In genomic region chr3:10716964-10717363, GRCh38 we compare ENCODE assay signal across 29 cellular contexts.
"Had no signal": no experiment of that assay in that cellular context is flagged by ENCODE, and none has a peak within 500 bp of the region (broad histone marks: within the 10 kb centered on the region; RNA-seq: fewer than 3 reads in every experiment).

No MANE protein-coding gene starts in this region.

- H3K4me3 ChIP-seq: pancreas, prostate gland, right atrium auricular region, right lobe of liver, skin epidermis, smooth muscle cell, spleen, suprapubic skin, testis, tibial artery, transverse colon, upper lobe of right lung, uterus had no signal

- ATAC-seq: naive thymus-derived CD8-positive, alpha-beta T cell; natural killer cell treated with Interleukin-12 subunit alpha and Interleukin-12 subunit beta and Interleukin-15 and Interleukin-18, amount 100 ng/mL, for 72 hours; pancreas; right lobe of liver; stimulated activated memory B cell treated with anti-CD40 and anti-IgM and Interleukin-4, amounts not matched to agents 10 μg/mL and 1 μg/mL and 100 μg/mL, for 72 hours; stimulated activated naive CD8-positive, alpha-beta T cell treated with anti-CD3 and anti-CD28 coated beads, Interleukin-15, amount 100 ng/mL, for 72 hours; stimulated activated naive CD8-positive, alpha-beta T cell treated with anti-CD3 and anti-CD28 coated beads, Interleukin-15, Interleukin-2, amounts not matched to agents 100 U/mL and 50 U/mL, for 24 hours; upper lobe of right lung had no signal

- DNase-seq: naive thymus-derived CD8-positive, alpha-beta T cell; nephron progenitor cell; nucleus accumbens; pancreas; retina; right lobe of liver; spleen; stimulated activated CD4-positive, alpha-beta T cell treated with anti-CD3 and anti-CD28 coated beads, Interleukin-12 subunit alpha, Interleukin-12 subunit beta, amount 100 ng/mL, for 4 hours; stimulated activated CD4-positive, alpha-beta T cell treated with anti-CD3 and anti-CD28 coated beads, Interleukin-1b, Interleukin-23, amount 100 ng/mL, for 48 hours; stimulated activated CD4-positive, alpha-beta T cell treated with anti-CD3 and anti-CD28 coated beads, Interleukin-4, amount 100 ng/mL, for 1 hour; stimulated activated CD4-positive, alpha-beta T cell treated with anti-CD3 and anti-CD28 coated beads, Interleukin-4, amount 100 ng/mL, for 4 hours; stimulated activated CD8-positive, alpha-beta memory T cell treated with anti-CD3 and anti-CD28 coated beads, Interleukin-4, amount 100 ng/mL, for 48 hours; stimulated activated naive CD4-positive, alpha-beta T cell; stimulated activated naive CD8-positive, alpha-beta T cell treated with anti-CD3 and anti-CD28 coated beads, Interleukin-15, amount 100 ng/mL, for 72 hours; stimulated activated naive CD8-positive, alpha-beta T cell treated with anti-CD3 and anti-CD28 coated beads, Interleukin-15, Interleukin-2, amounts not matched to agents 100 U/mL and 50 U/mL, for 24 hours; substantia nigra; testis; tibial artery; transverse colon; upper lobe of right lung; uterus had no signal

- H3K27ac ChIP-seq: neutrophil, pancreas, prostate gland, right atrium auricular region, right lobe of liver, skin epidermis, spleen, suprapubic skin, testis, tibial artery, transverse colon, upper lobe of right lung, uterus had no signal

- H3K9me3 ChIP-seq: neutrophil, pancreas, prostate gland, suprapubic skin, testis, upper lobe of right lung, uterus had no signal

- H3K27me3 ChIP-seq: pancreas, right atrium auricular region, right lobe of liver, testis, upper lobe of right lung, uterus had no signal

- H3K4me1 ChIP-seq: pancreas, prostate gland, right atrium auricular region, right lobe of liver, spleen, suprapubic skin, testis, tibial artery, transverse colon, upper lobe of right lung, uterus had no signal

- H3K36me3 ChIP-seq: neutrophil, pancreas, prostate gland, right atrium auricular region, right lobe of liver, spleen, suprapubic skin, tibial artery, transverse colon, upper lobe of right lung, uterus had no signal
